In genomic region chr9:83967083-83967482, GRCh38 we compare ENCODE assay signal across 22 cellular contexts. TPM values are rescaled to one million over a fixed set of nuclear protein-coding genes. Genes with fewer than 3 reads are reported as not detected.
DNase-seq lines count a peak whose midpoint lies in the region; ATAC-seq and TF ChIP-seq lines count a peak whose summit lies in the region.
"Had no signal": no experiment of that assay in that cellular context is flagged by ENCODE, and none has a peak within 500 bp of the region (broad histone marks: within the 10 kb centered on the region; RNA-seq: fewer than 3 reads in every experiment).

No MANE protein-coding gene starts in this region.

- H3K27me3 Mint-ChIP-seq in chondrocyte (ENCODE audit: low read depth) = no peaks in the 10 kb centered on the region
- H3K27me3 Mint-ChIP-seq: activated CD4-positive, alpha-beta memory T cell treated with anti-CD3 and anti-CD28 coated beads for 36 hours; activated T-helper 17 cell treated with anti-CD3 and anti-CD28 coated beads, Interleukin-2, amount 50 U/mL, for 72 hours; naive B cell had no signal

- no peak for DNase-seq in activated naive CD4-positive, alpha-beta T cell treated with anti-CD3 and anti-CD28 coated beads, Interleukin-2, amount 50 U/mL, for 72 hours (ENCODE audit: low spot score in 2 of 2)
- no peak for DNase-seq in activated naive CD4-positive, alpha-beta T cell treated with anti-CD3 and anti-CD28 coated beads, Interleukin-2, amount 50 U/mL, for 16 hours
- DNase-seq in NAMALWA (ENCODE audit: low spot score) (peak; percentile 29), chondrocyte (ENCODE audit: low spot score) (no peak), smooth muscle cell (lab: John Stamatoyannopoulos, UW; ENCODE audit: unreplicated experiment) (no peak), RPMI8226 (no peak), C1 segment of cervical spinal cord (lab: John Stamatoyannopoulos, UW) (no peak)
- DNase-seq: activated CD4-positive, alpha-beta memory T cell treated with anti-CD3 and anti-CD28 coated beads for 36 hours; amygdala; Calu3; hippocampal formation; kidney; mammary epithelial cell; MG63; naive B cell; NCI-H187 treated with DMSO at 0.1 percent for 48 hours; NK-92 treated with Interleukin-12 subunit alpha and Interleukin-12 subunit beta, amount 100 ng/mL, for 24 hours; stimulated activated CD4-positive, alpha-beta T cell treated with anti-CD3 and anti-CD28 coated beads, Interleukin-4, amount 100 ng/mL, for 4 hours had no signal

- no peak overlapping the region for H2AFZ ChIP-seq in smooth muscle cell (ENCODE audit: low read depth)

- peaks cover under 1% of the 10 kb centered on the region for H3K79me2 ChIP-seq in smooth muscle cell (ENCODE audit: low read depth)

- TF ChIP-seq CTCF in chondrocyte (IDR thresholded peaks at IDR 0.05) = no peak
- TF ChIP-seq CTCF in smooth muscle cell (IDR thresholded peaks at IDR 0.05; ENCODE audit: borderline replicate concordance, insufficient read depth, poor library complexity, severe bottlenecking) = no peak

- peaks cover 47% of the 10 kb centered on the region for H3K4me1 Mint-ChIP-seq in chondrocyte (ENCODE audit: low read depth)

- H4K20me1 ChIP-seq in smooth muscle cell (ENCODE audit: low read depth) = peaks cover 68% of the 10 kb centered on the region

- H3K9me3 Mint-ChIP-seq in activated naive CD4-positive, alpha-beta T cell treated with anti-CD3 and anti-CD28 coated beads, Interleukin-2, amount 50 U/mL, for 72 hours = no peaks in the 10 kb centered on the region
- H3K9me3 Mint-ChIP-seq in chondrocyte (ENCODE audit: low read depth) = no peaks in the 10 kb centered on the region
- H3K9me3 Mint-ChIP-seq: activated CD4-positive, alpha-beta memory T cell treated with anti-CD3 and anti-CD28 coated beads for 36 hours; activated T-helper 17 cell treated with anti-CD3 and anti-CD28 coated beads, Interleukin-2, amount 50 U/mL, for 72 hours; naive B cell had no signal

- H3K36me3 ChIP-seq in smooth muscle cell (ENCODE audit: low read depth) = peaks cover 45% of the 10 kb centered on the region

- peaks cover 66% of the 10 kb centered on the region for H3F3A ChIP-seq in smooth muscle cell (ENCODE audit: low read depth)

- H3K27ac ChIP-seq in smooth muscle cell (ENCODE audit: low read depth) = peak overlapping the region; percentile 23
- H3K27ac ChIP-seq: prostate gland, suprapubic skin had no signal

- 94% methylated on average over 1 of the region's 1 CpG for WGBS in smooth muscle cell (ENCODE audit: low lambda C conversion rate)

- H3K4me3 Mint-ChIP-seq in chondrocyte (ENCODE audit: unreplicated experiment) = no peak overlapping the region
- H3K4me3 Mint-ChIP-seq: activated CD4-positive, alpha-beta memory T cell treated with anti-CD3 and anti-CD28 coated beads for 36 hours; activated T-helper 17 cell treated with anti-CD3 and anti-CD28 coated beads, Interleukin-2, amount 50 U/mL, for 72 hours; naive B cell had no signal

- no peaks in the 10 kb centered on the region for H3K9me3 ChIP-seq in smooth muscle cell (replicated peaks; ENCODE audit: low read depth)
- H3K9me3 ChIP-seq: MG63, prostate gland, suprapubic skin had no signal

- no peak overlapping the region for H3K9ac ChIP-seq in smooth muscle cell (ENCODE audit: low read depth)

- H3K27ac Mint-ChIP-seq in activated naive CD4-positive, alpha-beta T cell treated with anti-CD3 and anti-CD28 coated beads, Interleukin-2, amount 50 U/mL, for 72 hours = peak overlapping the region; percentile 18 to 59
- peak overlapping the region; percentile 67 for H3K27ac Mint-ChIP-seq in chondrocyte (ENCODE audit: unreplicated experiment)
- H3K27ac Mint-ChIP-seq: activated CD4-positive, alpha-beta memory T cell treated with anti-CD3 and anti-CD28 coated beads for 36 hours; activated T-helper 17 cell treated with anti-CD3 and anti-CD28 coated beads, Interleukin-2, amount 50 U/mL, for 72 hours had no signal

- H3K4me2 ChIP-seq in smooth muscle cell = no peak overlapping the region

- H3K36me3 Mint-ChIP-seq in activated naive CD4-positive, alpha-beta T cell treated with anti-CD3 and anti-CD28 coated beads, Interleukin-2, amount 50 U/mL, for 72 hours = peaks cover 22 to 41% of the 10 kb centered on the region in 2 donors
- peaks cover 47% of the 10 kb centered on the region for H3K36me3 Mint-ChIP-seq in chondrocyte (ENCODE audit: low read depth)

- H3K27me3 ChIP-seq in smooth muscle cell (ENCODE audit: low read depth) = no peaks in the 10 kb centered on the region
- H3K27me3 ChIP-seq: MG63, suprapubic skin had no signal

- no peaks in the 10 kb centered on the region for H3K4me1 ChIP-seq in smooth muscle cell (ENCODE audit: low read depth)
- H3K4me1 ChIP-seq: prostate gland, suprapubic skin had no signal

- ATAC-seq in activated naive CD4-positive, alpha-beta T cell treated with anti-CD3 and anti-CD28 coated beads, Interleukin-2, amount 50 U/mL, for 72 hours = no peak
- ATAC-seq in GM18870 (IDR thresholded peaks at IDR 0.05; ENCODE audit: unreplicated experiment) = no peak
- ATAC-seq: activated T-helper 17 cell treated with anti-CD3 and anti-CD28 coated beads, Interleukin-2, amount 50 U/mL, for 72 hours had no signal

- no peak overlapping the region for H3K4me3 ChIP-seq in smooth muscle cell
- H3K4me3 ChIP-seq: MG63, prostate gland, suprapubic skin had no signal

RNA-seq across cellular contexts. Expression of gene HNRNPK, which starts 12.9 kb away (rescaled TPM):
- total RNA-seq in activated naive CD4-positive, alpha-beta T cell treated with anti-CD3 and anti-CD28 coated beads, Interleukin-2, amount 50 U/mL, for 72 hours = 100 to 1,000 TPM; 568 to 788 TPM
- total RNA-seq in chondrocyte (387 to 419 TPM (median 392 TPM) in 3 replicates), smooth muscle cell (532 and 584 TPM in 2 replicates)
- 468 and 469 TPM in 2 replicates for polyA plus RNA-seq in smooth muscle cell

RNA-seq across cellular contexts. Expression of gene RMI1, which starts 13.5 kb away (rescaled TPM):
- 10 to 100 TPM; 16.0 to 26.7 TPM for total RNA-seq in activated naive CD4-positive, alpha-beta T cell treated with anti-CD3 and anti-CD28 coated beads, Interleukin-2, amount 50 U/mL, for 72 hours
- total RNA-seq in chondrocyte (7.7 to 9.1 TPM (median 7.9 TPM) in 3 replicates), smooth muscle cell (8.3 and 11.1 TPM in 2 replicates)
- 3.2 and 3.6 TPM in 2 replicates for polyA plus RNA-seq in smooth muscle cell

RNA-seq across cellular contexts. Expression of gene KIF27, which starts 45.9 kb away (rescaled TPM):
- 1 to 10 TPM; 4.7 to 4.9 TPM for total RNA-seq in activated naive CD4-positive, alpha-beta T cell treated with anti-CD3 and anti-CD28 coated beads, Interleukin-2, amount 50 U/mL, for 72 hours
- total RNA-seq in chondrocyte (2.7 to 4.4 TPM (median 3.1 TPM) in 3 replicates), smooth muscle cell (3.3 and 11.0 TPM in 2 replicates)
- 1.9 and 4.4 TPM in 2 replicates for polyA plus RNA-seq in smooth muscle cell
